Comparison of ENCODE assay signal across 8 cellular contexts in the genomic region with DNA sequence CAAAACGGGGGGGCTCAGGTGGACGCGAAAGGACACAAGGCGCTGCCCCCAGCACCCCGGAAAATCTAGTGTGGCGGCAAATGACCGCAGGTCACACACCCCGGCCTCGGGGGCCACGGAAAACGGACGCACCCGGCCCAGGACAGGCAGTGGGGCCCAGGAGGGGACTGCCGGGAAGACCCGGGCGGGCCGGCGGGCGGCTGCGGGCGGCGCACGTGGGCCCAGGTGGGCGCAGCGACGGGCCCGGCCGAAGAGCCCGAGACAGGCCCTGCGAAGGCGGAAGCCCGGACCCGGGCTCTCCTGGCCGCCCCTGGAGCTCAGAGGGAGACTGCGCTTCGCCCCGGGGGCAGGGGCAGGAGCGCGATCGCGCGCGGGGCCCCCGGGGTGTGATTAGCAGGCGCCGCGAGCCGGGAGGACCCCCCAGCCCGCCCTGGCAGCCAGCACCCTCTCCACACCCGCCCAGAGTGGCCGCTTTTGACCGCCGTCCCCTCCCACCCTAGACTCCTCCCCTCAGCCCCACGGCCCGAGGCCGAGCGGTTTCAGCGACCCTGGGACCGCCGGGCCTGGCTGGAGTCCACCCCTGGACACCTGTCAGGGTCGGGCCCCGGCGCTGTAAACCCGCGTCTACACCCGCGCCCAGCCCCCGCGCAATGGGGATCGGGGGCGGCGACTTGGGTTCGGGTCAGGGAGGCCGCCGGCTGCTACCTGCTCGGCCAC. TPM values are rescaled to one million over a fixed set of nuclear protein-coding genes. Genes with fewer than 3 reads are reported as not detected.
A peak's percentile ranks its signal among the peaks of the same experiment; 100 is the strongest.
DNase-seq lines count a peak whose midpoint lies in the region; ATAC-seq and TF ChIP-seq lines count a peak whose summit lies in the region.

No MANE protein-coding gene starts in this region.

- peak overlapping the region; percentile 99 for H3K4me3 Mint-ChIP-seq in activated naive CD8-positive, alpha-beta T cell treated with anti-CD3 and anti-CD28 coated beads for 36 hours

- peak overlapping the region; percentile 92 to 98 (median 95) for H3K27ac ChIP-seq in gastrocnemius medialis

- no peaks in the 10 kb centered on the region for H3K9me3 ChIP-seq in gastrocnemius medialis

- H3K36me3 ChIP-seq in gastrocnemius medialis = no peaks in the 10 kb centered on the region

- peaks cover 49% of the 10 kb centered on the region for H3K4me1 Mint-ChIP-seq in activated naive CD8-positive, alpha-beta T cell treated with anti-CD3 and anti-CD28 coated beads for 36 hours

- peak; percentile 35 for DNase-seq in stimulated activated CD4-positive, alpha-beta T cell treated with anti-CD3 and anti-CD28 coated beads, Interleukin-12 subunit alpha, Interleukin-12 subunit beta, amount 100 ng/mL, for 4 hours
- DNase-seq in stimulated activated CD4-positive, alpha-beta T cell treated with anti-CD3 and anti-CD28 coated beads, Interleukin-2, amount 100 ng/mL, for 48 hours = no peak
- DNase-seq in NCI-H69 (lab: John Stamatoyannopoulos, UW) (peak; percentile 85), hepatic stellate cell (ENCODE audit: low spot score) (peak; percentile 45), gastrocnemius medialis (peak; percentile 66), DMS153 (lab: John Stamatoyannopoulos, UW) (no peak)
- DNase-seq in activated naive CD8-positive, alpha-beta T cell treated with anti-CD3 and anti-CD28 coated beads for 36 hours = peak; percentile 49

- peak overlapping the region; percentile 96 for H3K27ac Mint-ChIP-seq in activated naive CD8-positive, alpha-beta T cell treated with anti-CD3 and anti-CD28 coated beads for 36 hours

- peak overlapping the region; percentile 76 to 92 (median 87) for H3K4me3 ChIP-seq in gastrocnemius medialis

- ATAC-seq in HG02885 (IDR thresholded peaks at IDR 0.05; ENCODE audit: poor library complexity, unreplicated experiment) (peak; percentile 60), gastrocnemius medialis (peak; percentile 39 to 42)

- no peak for TF ChIP-seq CTCF in gastrocnemius medialis (IDR thresholded peaks at IDR 0.05 in 4 of 5, conservative IDR thresholded peaks at IDR 0.05 in 1 of 5)

- no peaks in the 10 kb centered on the region for H3K9me3 Mint-ChIP-seq in activated naive CD8-positive, alpha-beta T cell treated with anti-CD3 and anti-CD28 coated beads for 36 hours

- H3K4me1 ChIP-seq in gastrocnemius medialis = peaks cover 51 to 58% of the 10 kb centered on the region in 2 donors

- no peaks in the 10 kb centered on the region for H3K27me3 ChIP-seq in gastrocnemius medialis

- in situ Hi-C loops in gastrocnemius medialis (cut with MboI; ENCODE audit: low sequenced_read_pairs in 4 of 4) = loop anchor here in 1 of 4 donors (10.0 kb wide), 1 partner anchor 67 kb away; no protein-coding TSS in a partner anchor

- peak; percentile 75 to 79 for TF ChIP-seq POLR2A in gastrocnemius medialis (IDR thresholded peaks at IDR 0.05)

- intact Hi-C loops in gastrocnemius medialis (cut with DNase I; ENCODE audit: low total_unique reads) = loop anchor here (2.0 to 10.0 kb wide), 4 partner anchors 69 to 637 kb away; a partner anchor contains a TSS

- H3K27me3 Mint-ChIP-seq in activated naive CD8-positive, alpha-beta T cell treated with anti-CD3 and anti-CD28 coated beads for 36 hours = no peaks in the 10 kb centered on the region

- H3K36me3 Mint-ChIP-seq in activated naive CD8-positive, alpha-beta T cell treated with anti-CD3 and anti-CD28 coated beads for 36 hours = peaks cover 39% of the 10 kb centered on the region

RNA-seq across cellular contexts. Expression of a gene that starts 0.8 kb away (rescaled TPM):
- 10 to 100 TPM; 41.2 to 45.9 TPM for total RNA-seq in activated naive CD8-positive, alpha-beta T cell treated with anti-CD3 and anti-CD28 coated beads for 36 hours
- 10 to 100 TPM; 28.6 to 55.0 (median 50.4) TPM for total RNA-seq in gastrocnemius medialis

Comparison
In these comparisons a context has a peak if more than half of its experiments do, and no peak if none do; other contexts are left out.
1. DNase-seq: peak in stimulated activated CD4-positive, alpha-beta T cell treated with anti-CD3 and anti-CD28 coated beads, Interleukin-12 subunit alpha, Interleukin-12 subunit beta, amount 100 ng/mL, for 4 hours (single experiment), NCI-H69 (single experiment), activated naive CD8-positive, alpha-beta T cell treated with anti-CD3 and anti-CD28 coated beads for 36 hours (single experiment), hepatic stellate cell (single experiment) and gastrocnemius medialis (2 of 2); none in stimulated activated CD4-positive, alpha-beta T cell treated with anti-CD3 and anti-CD28 coated beads, Interleukin-2, amount 100 ng/mL, for 48 hours (0 of 2) and DMS153 (single experiment).